Comparison of ENCODE assay signal across 13 cellular contexts in the genomic region with DNA sequence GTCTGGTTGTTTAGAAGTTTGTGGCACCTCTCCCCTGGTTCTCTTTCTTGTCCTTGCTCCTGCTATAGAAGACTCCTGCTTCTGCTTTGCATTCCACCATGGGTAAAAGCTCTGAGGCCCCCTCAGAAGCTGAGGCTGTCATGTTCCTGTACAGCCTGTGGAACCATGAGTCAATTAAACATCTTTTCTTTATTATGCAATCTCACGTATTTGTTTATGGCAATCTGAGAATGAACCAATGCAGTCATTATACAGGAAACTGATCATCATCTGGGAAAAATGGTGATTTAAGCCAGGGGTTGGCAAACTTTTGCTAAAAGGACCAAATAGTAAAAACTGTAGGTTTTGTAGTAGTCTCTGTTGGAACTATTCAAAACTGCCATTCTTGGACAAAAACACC.
"Had no signal": no experiment of that assay in that cellular context is flagged by ENCODE, and none has a peak within 500 bp of the region (broad histone marks: within the 10 kb centered on the region; RNA-seq: fewer than 3 reads in every experiment).

No MANE protein-coding gene starts in this region.

- DNase-seq: activated CD4-positive, alpha-beta T cell treated with anti-CD3 and anti-CD28 coated beads for 48 hours; activated naive CD4-positive, alpha-beta T cell treated with anti-CD3 and anti-CD28 coated beads, Interleukin-2, amount 10 ng/mL, durations not matched to agents 7 days and 5 days; adrenal gland; dermis blood vessel endothelial cell; erythroblast; gastrocnemius medialis; kidney glomerular epithelial cell; retina; stimulated activated CD4-positive, alpha-beta T cell treated with anti-CD3 and anti-CD28 coated beads, Interleukin-15, amount 100 ng/mL, for 24 hours; stimulated activated CD4-positive, alpha-beta T cell treated with anti-CD3 and anti-CD28 coated beads, Interleukin-4, amount 100 ng/mL, for 24 hours; upper lobe of left lung had no signal

- H3K4me3 ChIP-seq: adrenal gland, gastrocnemius medialis, upper lobe of left lung had no signal

- ATAC-seq: gastrocnemius medialis, WTC11 had no signal

- H3K4me1 ChIP-seq: parathyroid adenoma had no signal

- H3K9me3 ChIP-seq: adrenal gland, gastrocnemius medialis, upper lobe of left lung had no signal

- H3K9ac ChIP-seq: parathyroid adenoma had no signal

- H3K36me3 ChIP-seq: adrenal gland, gastrocnemius medialis, upper lobe of left lung had no signal

- H3K27me3 ChIP-seq: adrenal gland, gastrocnemius medialis, upper lobe of left lung had no signal
